ENCODE assay signal across 9 cellular contexts in genomic region chr13:99322297-99323103, GRCh38. TPM values are rescaled to one million over a fixed set of nuclear protein-coding genes. Genes with fewer than 3 reads are reported as not detected.
DNase-seq lines count a peak whose midpoint lies in the region; ATAC-seq, FAIRE-seq and TF ChIP-seq lines count a peak whose summit lies in the region.
"Had no signal": no experiment of that assay in that cellular context is flagged by ENCODE, and none has a peak within 500 bp of the region (broad histone marks: within the 10 kb centered on the region; RNA-seq: fewer than 3 reads in every experiment).

No MANE protein-coding gene starts in this region.

- H3K36me3 ChIP-seq in endothelial cell of umbilical vein (ENCODE audit: control insufficient read depth in 2 of 2, extremely low read depth in 1 of 2, insufficient read depth in 2 of 2, low read length in 2 of 2), result no peaks in the 10 kb centered on the region
- H3K36me3 ChIP-seq in thyroid gland, result peaks cover 0 to 3% of the 10 kb centered on the region in 2 donors

- H3K4me3 ChIP-seq in endothelial cell of umbilical vein (replicated peaks in 1 of 3; ENCODE audit: insufficient read depth in 1 of 3, low read depth in 1 of 3, low read length in 3 of 3) (no peak overlapping the region), thyroid gland (replicated peaks in 1 of 3) (no peak overlapping the region)

- H3K36me3 Mint-ChIP-seq in stimulated activated memory B cell treated with anti-CD40 and anti-IgM and Interleukin-4, amounts not matched to agents 10 μg/mL and 1 μg/mL and 100 μg/mL, for 72 hours, result peaks cover 37% of the 10 kb centered on the region

- FAIRE-seq in endothelial cell of umbilical vein (lab: Jason Lieb, UNC), result peak; percentile 62

- peak overlapping the region; percentile 64 for H3K4me3 Mint-ChIP-seq in stimulated activated memory B cell treated with anti-CD40 and anti-IgM and Interleukin-4, amounts not matched to agents 10 μg/mL and 1 μg/mL and 100 μg/mL, for 72 hours

- 80 to 85% methylated on average over 10 of the region's 10 CpGs for WGBS in thyroid gland, 2 donors

- H3K9me3 ChIP-seq in endothelial cell of umbilical vein (replicated peaks; ENCODE audit: control insufficient read depth, insufficient read depth, low read length) (no peaks in the 10 kb centered on the region), thyroid gland (no peaks in the 10 kb centered on the region)

- POLR2A ChIA-PET in endothelial cell of umbilical vein (lab: Charles Lee), result no interaction called here

- no peaks in the 10 kb centered on the region for H3K79me2 ChIP-seq in endothelial cell of umbilical vein (ENCODE audit: control insufficient read depth, insufficient read depth, low read length)

- H3K4me1 ChIP-seq in endothelial cell of umbilical vein (ENCODE audit: control insufficient read depth, extremely low read depth, insufficient read depth, low read length) (peaks cover 15% of the 10 kb centered on the region), thyroid gland (peaks cover 8 to 10% of the 10 kb centered on the region in 2 donors)

- no peak overlapping the region for H3K9ac ChIP-seq in endothelial cell of umbilical vein (replicated peaks; ENCODE audit: extremely low read depth, insufficient read depth, low read length)

- intact Hi-C loops in endothelial cell of umbilical vein (cut with micrococcal nuclease), result no loop called here
- intact Hi-C loops in thyroid gland (cut with DNase I), result no loop called here

- no peaks in the 10 kb centered on the region for H3K9me1 ChIP-seq in endothelial cell of umbilical vein (replicated peaks; ENCODE audit: control insufficient read depth, extremely low read depth, insufficient read depth, low read length)

- no TSS peak for BruUV-seq in endothelial cell of umbilical vein (replicated peaks; lab: Mats Ljungman, UMichigan)

- H3K27me3 ChIP-seq in endothelial cell of umbilical vein (ENCODE audit: control insufficient read depth in 2 of 2, insufficient read depth in 2 of 2, low read length in 2 of 2), result no peaks in the 10 kb centered on the region
- no peaks in the 10 kb centered on the region for H3K27me3 ChIP-seq in thyroid gland

- CTCF ChIA-PET in endothelial cell of umbilical vein (lab: Charles Lee), result interaction anchor here (0.6 to 2.3 kb wide), 4 partner anchors 12 to 57 kb away, joined by 3 to 9 read pairs (median 4); no protein-coding TSS in a partner anchor

- ATAC-seq in GM18909 (IDR thresholded peaks at IDR 0.05; ENCODE audit: poor library complexity, unreplicated experiment) (peak; percentile 82), HG03097 (IDR thresholded peaks at IDR 0.05; ENCODE audit: low FRiP score, unreplicated experiment) (peak; percentile 61)
- ATAC-seq in stimulated activated memory B cell treated with anti-CD40 and anti-IgM and Interleukin-4, amounts not matched to agents 10 μg/mL and 1 μg/mL and 100 μg/mL, for 72 hours, result peak; percentile 98

- no peak overlapping the region for H2AFZ ChIP-seq in endothelial cell of umbilical vein (ENCODE audit: low read depth, low read length)

- peak overlapping the region; percentile 92 for H3K27ac Mint-ChIP-seq in stimulated activated memory B cell treated with anti-CD40 and anti-IgM and Interleukin-4, amounts not matched to agents 10 μg/mL and 1 μg/mL and 100 μg/mL, for 72 hours

- H3K4me2 ChIP-seq in endothelial cell of umbilical vein (ENCODE audit: insufficient read depth, low read length), result no peak overlapping the region

- TF ChIP-seq POLR2A in endothelial cell of umbilical vein (IDR thresholded peaks at IDR 0.05; ENCODE audit: low read depth, low read length) (no peak), thyroid gland (IDR thresholded peaks at IDR 0.05) (no peak)

- dilution Hi-C loops in endothelial cell of umbilical vein (cut with MboI; ENCODE audit: extremely low pct_ligation_motif_present, low sequenced_read_pairs), result no loop called here

- H3K9me3 Mint-ChIP-seq in stimulated activated memory B cell treated with anti-CD40 and anti-IgM and Interleukin-4, amounts not matched to agents 10 μg/mL and 1 μg/mL and 100 μg/mL, for 72 hours, result no peaks in the 10 kb centered on the region

- TF ChIP-seq CTCF in endothelial cell of umbilical vein (IDR thresholded peaks at IDR 0.05; ENCODE audit: extremely low read depth in 1 of 2, insufficient read depth in 1 of 2, low read depth in 1 of 2, low read length in 2 of 2) (no peak), thyroid gland (IDR thresholded peaks at IDR 0.05) (no peak)

- H3K27ac ChIP-seq in endothelial cell of umbilical vein (ENCODE audit: insufficient read depth, low read depth, low read length) (no peak overlapping the region), thyroid gland (no peak overlapping the region)
- H3K27ac ChIP-seq: epithelial cell of prostate had no signal

- peaks cover 60% of the 10 kb centered on the region for H3K4me1 Mint-ChIP-seq in stimulated activated memory B cell treated with anti-CD40 and anti-IgM and Interleukin-4, amounts not matched to agents 10 μg/mL and 1 μg/mL and 100 μg/mL, for 72 hours

- no peaks in the 10 kb centered on the region for H3K27me3 Mint-ChIP-seq in stimulated activated memory B cell treated with anti-CD40 and anti-IgM and Interleukin-4, amounts not matched to agents 10 μg/mL and 1 μg/mL and 100 μg/mL, for 72 hours

- DNase-seq in AG08395 (ENCODE audit: low spot score), result peak; percentile 87
- peak; percentile 55 for DNase-seq in SKM-1 treated with dmso at 0.1 percent for 144 hours (lab: John Stamatoyannopoulos, UW; ENCODE audit: unreplicated experiment)
- peak; percentile 24 for DNase-seq in endothelial cell of umbilical vein (ENCODE audit: low read depth, low spot score)
- DNase-seq in thyroid gland, result no peak
- no peak for DNase-seq in NCI-H345 (lab: John Stamatoyannopoulos, UW)

- H4K20me1 ChIP-seq in endothelial cell of umbilical vein (replicated peaks; ENCODE audit: control insufficient read depth, extremely low read depth, insufficient read depth, low read length), result no peaks in the 10 kb centered on the region

TF ChIP-seq in endothelial cell of umbilical vein, 7 proteins besides CTCF, POLR2A, EP300 and RAD21:
- TF ChIP-seq FOS (IDR thresholded peaks at IDR 0.05; ENCODE audit: borderline replicate concordance, insufficient read depth, low read length) (peak; percentile 67), JUN (IDR thresholded peaks at IDR 0.05; ENCODE audit: borderline replicate concordance, insufficient read depth, insufficient read length, low read depth) (peak; percentile 48), EZH2 (IDR thresholded peaks at IDR 0.05; ENCODE audit: borderline replicate concordance, low read depth, low read length, severe bottlenecking) (no peak)

RNA-seq across cellular contexts. Expression of gene GPR183, which starts 15.3 kb away (rescaled TPM):
- not detected in 2 replicates for total RNA-seq in endothelial cell of umbilical vein
- 0.14 and 0.23 TPM in 2 replicates for polyA plus RNA-seq in endothelial cell of umbilical vein
- polyA plus RNA-seq in endothelial cell of umbilical vein (2011; cell fraction: cytosol; rRNA removed), result 0.27 and 0.72 TPM in 2 replicates
- 0.33 and 0.67 TPM in 2 replicates for polyA plus RNA-seq in endothelial cell of umbilical vein (2011; cell fraction: nucleus; rRNA removed)
- 0.15 and 0.16 TPM in 2 replicates for polyA plus RNA-seq in endothelial cell of umbilical vein (2012)
- 0.38 TPM in 1 of 2 replicates, not detected in the other for polyA minus RNA-seq in endothelial cell of umbilical vein
- polyA minus RNA-seq in endothelial cell of umbilical vein (2011; cell fraction: cytosol; rRNA and poly(A)+ RNA removed), result not detected
- polyA minus RNA-seq in endothelial cell of umbilical vein (2011; cell fraction: nucleus; rRNA and poly(A)+ RNA removed), result 0.67 and 0.72 TPM in 2 replicates
- 1 to 10 TPM; 2.5 to 9.7 (median 5.1) TPM for total RNA-seq in thyroid gland

Comparison
In these comparisons a context has a peak if more than half of its experiments do, and no peak if none do; other contexts are left out.
1. DNase-seq: peak in AG08395 (single experiment), SKM-1 treated with dmso at 0.1 percent for 144 hours (single experiment) and endothelial cell of umbilical vein (single experiment); none in thyroid gland (0 of 2) and NCI-H345 (single experiment).
2. Peak in every context shown above with its lines, with median percentiles within 50 percentile points of each other: ATAC-seq.